Comparison of ENCODE assay signal across 1 cellular context in the genomic region with DNA sequence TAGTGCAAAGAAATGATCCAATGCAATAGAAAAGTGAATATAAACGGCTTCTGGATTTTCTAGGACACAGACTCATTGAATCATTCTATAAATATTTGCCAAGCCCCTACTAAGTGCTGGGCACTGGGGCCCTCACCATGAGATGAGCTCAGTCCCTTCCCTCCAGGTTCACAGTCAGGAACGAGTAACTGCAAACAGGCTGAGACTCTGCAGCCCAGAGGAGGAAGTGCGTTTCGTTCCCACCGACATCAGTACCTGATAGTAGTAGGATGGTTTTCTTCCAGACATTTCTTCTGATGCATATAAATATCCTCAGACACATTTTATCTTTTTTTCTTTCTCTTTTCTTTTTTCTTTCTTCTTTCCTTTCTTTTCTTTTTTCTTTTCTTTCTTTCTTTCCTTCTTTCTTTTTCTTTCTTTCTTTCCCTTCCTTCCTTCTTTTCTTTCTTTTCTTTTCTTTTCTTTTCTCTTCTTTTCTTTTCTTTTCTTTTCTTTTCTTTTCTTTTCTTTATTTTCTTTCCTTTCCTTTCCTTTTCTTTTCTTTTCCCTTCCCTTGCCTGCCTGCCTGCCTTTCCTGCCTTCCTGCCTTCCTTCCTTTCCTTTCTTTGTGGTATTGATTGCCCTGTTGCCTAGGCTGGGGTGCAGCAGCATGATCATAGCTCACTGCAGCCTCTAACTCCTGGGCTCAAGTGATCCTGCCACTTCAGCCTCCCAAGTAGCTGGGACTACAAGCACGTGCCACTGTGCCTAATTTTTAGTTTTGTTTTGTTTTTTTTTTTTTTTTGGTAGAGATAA.
TF ChIP-seq lines count a peak whose summit lies in the region.

No MANE protein-coding gene starts in this region.

TF ChIP-seq in WTC11, 78 proteins besides CTCF, POLR2A, EP300 and RAD21 (continued from another document):
- TF ChIP-seq, protein P1, sequence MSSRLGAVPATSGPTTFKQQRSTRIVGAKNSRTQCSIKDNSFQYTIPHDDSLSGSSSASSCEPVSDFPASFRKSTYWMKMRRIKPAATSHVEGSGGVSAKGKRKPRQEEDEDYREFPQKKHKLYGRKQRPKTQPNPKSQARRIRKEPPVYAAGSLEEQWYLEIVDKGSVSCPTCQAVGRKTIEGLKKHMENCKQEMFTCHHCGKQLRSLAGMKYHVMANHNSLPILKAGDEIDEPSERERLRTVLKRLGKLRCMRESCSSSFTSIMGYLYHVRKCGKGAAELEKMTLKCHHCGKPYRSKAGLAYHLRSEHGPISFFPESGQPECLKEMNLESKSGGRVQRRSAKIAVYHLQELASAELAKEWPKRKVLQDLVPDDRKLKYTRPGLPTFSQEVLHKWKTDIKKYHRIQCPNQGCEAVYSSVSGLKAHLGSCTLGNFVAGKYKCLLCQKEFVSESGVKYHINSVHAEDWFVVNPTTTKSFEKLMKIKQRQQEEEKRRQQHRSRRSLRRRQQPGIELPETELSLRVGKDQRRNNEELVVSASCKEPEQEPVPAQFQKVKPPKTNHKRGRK (CRISPR knock-in tag; IDR thresholded peaks at IDR 0.05; ENCODE audit: borderline replicate concordance): 0 out of 2 replicates have a peak, but pooled peaks have one; percentile 62
